ENCODE assay signal across 8 cellular contexts in the genomic region with DNA sequence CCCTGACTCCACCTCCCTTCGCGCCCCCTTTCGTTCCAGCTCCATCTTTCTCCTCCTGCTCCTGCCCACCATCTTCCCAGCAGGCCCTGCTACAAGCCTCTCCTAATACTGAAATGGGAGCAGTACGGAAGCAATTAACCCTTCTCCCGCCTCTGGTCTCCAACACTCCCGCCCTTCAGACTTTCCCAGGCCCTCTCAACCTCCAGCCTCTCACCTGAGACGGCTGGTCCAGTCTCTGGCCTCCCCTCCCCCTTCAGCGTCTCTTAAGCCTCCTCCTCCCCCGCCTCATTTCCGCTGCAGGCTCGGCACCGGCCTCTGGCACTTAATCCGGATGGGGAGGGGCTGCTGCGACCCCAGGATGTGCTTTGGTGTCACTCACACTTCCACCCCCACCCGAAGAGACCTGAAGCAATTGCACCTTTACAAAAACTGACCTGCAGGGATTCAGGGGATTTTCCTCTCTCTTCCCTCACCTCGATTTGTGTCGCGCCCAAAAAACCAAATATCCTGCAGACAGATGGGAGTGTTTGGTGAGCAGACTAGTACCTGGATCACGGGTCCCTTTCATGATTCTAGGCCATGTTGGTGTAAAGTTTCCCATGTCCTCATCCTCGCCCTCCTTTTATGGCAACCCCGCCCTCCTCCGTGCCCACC. TPM values are rescaled to one million over a fixed set of nuclear protein-coding genes. Genes with fewer than 3 reads are reported as not detected.
DNase-seq lines count a peak whose midpoint lies in the region; ATAC-seq, FAIRE-seq and TF ChIP-seq lines count a peak whose summit lies in the region.

No MANE protein-coding gene starts in this region.

- H3K4me3 ChIP-seq in BLaER1 (peak overlapping the region; percentile 74), SJSA1 (peak overlapping the region; percentile 52), bronchial epithelial cell (ENCODE audit: low read depth, low read length) (peak overlapping the region; percentile 59), skin epidermis (peak overlapping the region; percentile 50 to 60 (median 54))

- H3K4me2 ChIP-seq in BLaER1, result peak overlapping the region; percentile 74

- H3K27me3 ChIP-seq in BLaER1 (0 out of 2 replicates have a peak, but pooled peaks cover 5% of the 10 kb centered on the region), SJSA1 (replicated peaks) (no peaks in the 10 kb centered on the region), bronchial epithelial cell (ENCODE audit: control insufficient read depth, insufficient read depth, low read length) (no peaks in the 10 kb centered on the region)

- peak; percentile 16 for DNase-seq in GM19238 (ENCODE audit: insufficient read length, low spot score)
- DNase-seq in SJSA1 (ENCODE audit: low read depth in 1 of 2, low spot score in 2 of 2), result peak in 1 of 2 experiments; percentile 22
- peak; percentile 28 for DNase-seq in bronchial epithelial cell (ENCODE audit: low read depth)
- peak; percentile 22 for DNase-seq in inferior parietal cortex (ENCODE audit: extremely low spot score)
- DNase-seq in AML-193 (lab: John Stamatoyannopoulos, UW), result no peak

- H3K36me3 ChIP-seq in BLaER1 (no peaks in the 10 kb centered on the region), SJSA1 (peaks cover 10% of the 10 kb centered on the region), bronchial epithelial cell (ENCODE audit: control insufficient read depth, insufficient read depth, low read length) (no peaks in the 10 kb centered on the region)

- no peaks in the 10 kb centered on the region for H3K9me3 ChIP-seq in BLaER1
- no peaks in the 10 kb centered on the region for H3K9me3 ChIP-seq in SJSA1 (replicated peaks)

- peak overlapping the region; percentile 77 for H3K9ac ChIP-seq in BLaER1

- H4K20me1 ChIP-seq in BLaER1, result peaks cover 11% of the 10 kb centered on the region; the same call in 1 of the 2 replicates

- FAIRE-seq in bronchial epithelial cell (lab: Jason Lieb, UNC), result no peak

- TF ChIP-seq CTCF in bronchial epithelial cell (IDR thresholded peaks at IDR 0.05; ENCODE audit: insufficient read depth, low read length, severe bottlenecking), result no peak

- ATAC-seq in HG03460 (IDR thresholded peaks at IDR 0.05; ENCODE audit: unreplicated experiment), result peak; percentile 71

- H3K4me1 ChIP-seq in BLaER1, result peaks cover 7% of the 10 kb centered on the region
- peaks cover 3% of the 10 kb centered on the region; the same call in 1 of the 2 replicates for H3K4me1 ChIP-seq in SJSA1 (replicated peaks)

- H3K27ac ChIP-seq in BLaER1 (peak overlapping the region; percentile 60), SJSA1 (peak overlapping the region; percentile 22; the same call in 1 of the 2 replicates), skin epidermis (peak overlapping the region in 20 of 21 experiments; percentile 43 to 86 (median 81))

RNA-seq across cellular contexts. Expression of a gene that starts 0.7 kb away (rescaled TPM):
- 76.1 and 96.0 TPM in 2 replicates for total RNA-seq in SJSA1 (2014; rRNA removed; shearing (Covaris generic))
- 60.2 and 69.2 TPM in 2 replicates for total RNA-seq in bronchial epithelial cell

RNA-seq across cellular contexts. Expression of a gene that starts 22.3 kb away (rescaled TPM):
- total RNA-seq in SJSA1 (2014; rRNA removed; shearing (Covaris generic)), result not detected in 2 replicates
- total RNA-seq in bronchial epithelial cell, result not detected in 2 replicates

RNA-seq across cellular contexts. Expression of a gene that starts 39.4 kb away (rescaled TPM):
- 0.74 and 1.7 TPM in 2 replicates for total RNA-seq in SJSA1 (2014; rRNA removed; shearing (Covaris generic))
- total RNA-seq in bronchial epithelial cell, result 10.3 and 17.8 TPM in 2 replicates

RNA-seq across cellular contexts. Expression of a gene that starts 56.5 kb away (rescaled TPM):
- total RNA-seq in SJSA1 (2014; rRNA removed; shearing (Covaris generic)), result not detected in 2 replicates
- 46.6 and 79.8 TPM in 2 replicates for total RNA-seq in bronchial epithelial cell

Comparison
In these comparisons a context has a peak if more than half of its experiments do, and no peak if none do; other contexts are left out.
1. H3K27ac ChIP-seq: peak in every context shown above with its lines; median percentile 81 in skin epidermis; 60 in BLaER1; 22 in SJSA1.
2. DNase-seq: peak in GM19238 (single experiment), bronchial epithelial cell (single experiment) and inferior parietal cortex (single experiment); none in AML-193 (0 of 2).
3. Peak in every context shown above with its lines, with median percentiles within 50 percentile points of each other: H3K4me3 ChIP-seq.